In the genomic region with DNA sequence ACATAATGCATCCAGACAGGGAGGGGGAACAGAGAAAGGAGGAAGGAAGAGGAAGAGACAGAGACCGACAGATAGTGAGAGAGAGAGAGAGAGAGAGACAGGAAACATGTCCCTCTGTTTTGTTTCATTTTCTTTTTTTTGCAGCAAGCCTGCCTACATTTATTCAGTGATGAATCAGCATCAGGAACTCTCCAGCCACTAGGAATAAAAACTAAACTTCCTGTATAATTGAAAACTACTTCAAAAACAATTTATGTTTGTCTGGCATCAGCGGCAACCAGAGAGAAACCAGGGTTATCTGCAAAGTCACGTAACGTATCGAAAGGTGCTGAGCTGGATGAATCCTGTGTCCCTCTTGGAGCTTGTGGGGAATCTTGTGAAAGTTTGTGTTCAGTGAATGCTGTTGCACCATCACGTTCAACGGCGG, we compare ENCODE assay signal across 8 cellular contexts.
DNase-seq lines count a peak whose midpoint lies in the region; ATAC-seq and TF ChIP-seq lines count a peak whose summit lies in the region.

No MANE protein-coding gene starts in this region.

- H3K36me3 ChIP-seq in BLaER1 (no peaks in the 10 kb centered on the region), Panc1 (ENCODE audit: control insufficient read depth, insufficient read depth, low read length) (no peaks in the 10 kb centered on the region), esophagus squamous epithelium (no peaks in the 10 kb centered on the region), smooth muscle cell (ENCODE audit: low read depth) (no peaks in the 10 kb centered on the region)

- H3F3A ChIP-seq in smooth muscle cell (ENCODE audit: low read depth) = no peaks in the 10 kb centered on the region

- no peaks in the 10 kb centered on the region for H3K9me3 ChIP-seq in BLaER1
- no peaks in the 10 kb centered on the region for H3K9me3 ChIP-seq in Panc1 (ENCODE audit: control insufficient read depth, insufficient read depth, low read depth, low read length)
- no peaks in the 10 kb centered on the region for H3K9me3 ChIP-seq in esophagus squamous epithelium
- no peaks in the 10 kb centered on the region for H3K9me3 ChIP-seq in smooth muscle cell (replicated peaks; ENCODE audit: low read depth)

- H3K4me1 ChIP-seq in BLaER1 = peaks cover 8% of the 10 kb centered on the region
- no peaks in the 10 kb centered on the region; the same call in 1 of the 2 replicates for H3K4me1 ChIP-seq in Panc1 (ENCODE audit: control insufficient read depth, insufficient read depth, low read length)
- peaks cover 0 to 29% (median 10%) of the 10 kb centered on the region in 3 donors for H3K4me1 ChIP-seq in esophagus squamous epithelium
- H3K4me1 ChIP-seq in smooth muscle cell (ENCODE audit: low read depth) = no peaks in the 10 kb centered on the region

- H3K9ac ChIP-seq in BLaER1 (no peak overlapping the region), smooth muscle cell (ENCODE audit: low read depth) (peak overlapping the region; percentile 41)

- ATAC-seq in GM21528 (IDR thresholded peaks at IDR 0.05; ENCODE audit: low FRiP score, unreplicated experiment) (peak; percentile 77), Panc1 (no peak)

- CTCF ChIA-PET in Panc1 (lab: Charles Lee) = no interaction called here

- TF ChIP-seq POLR2A in esophagus squamous epithelium (IDR thresholded peaks at IDR 0.05) = no peak

- WGBS in esophagus squamous epithelium, 2 donors = 18 to 21% methylated on average over 8 of the region's 8 CpGs
- WGBS in smooth muscle cell (ENCODE audit: low lambda C conversion rate) = 60% methylated on average over 8 of the region's 8 CpGs

- peak overlapping the region; percentile 36 for H3K4me2 ChIP-seq in BLaER1
- H3K4me2 ChIP-seq in smooth muscle cell = peak overlapping the region; percentile 75

- no peaks in the 10 kb centered on the region for H3K79me2 ChIP-seq in smooth muscle cell (ENCODE audit: low read depth)

- H3K4me3 ChIP-seq in BLaER1 (no peak overlapping the region), Panc1 (ENCODE audit: low read depth in 2 of 2, low read length in 2 of 2) (peak overlapping the region; percentile 19 to 50; a peak in 3 of 4 replicates), esophagus squamous epithelium (peak overlapping the region; percentile 16 to 58 (median 36)), smooth muscle cell (peak overlapping the region; percentile 35)

- H3K27ac ChIP-seq in BLaER1 = no peak overlapping the region
- H3K27ac ChIP-seq in Panc1 (ENCODE audit: low read length) = no peak overlapping the region
- H3K27ac ChIP-seq in esophagus squamous epithelium = peak overlapping the region; percentile 7 to 53 (median 13)
- peak overlapping the region; percentile 40 for H3K27ac ChIP-seq in smooth muscle cell (ENCODE audit: low read depth)

- in situ Hi-C loops in Panc1 (cut with HindIII; ENCODE audit: low pct_unique_long_range_greater_than_20kb, low sequenced_read_pairs) = no loop called here

- H4K20me1 ChIP-seq in BLaER1 (no peaks in the 10 kb centered on the region), smooth muscle cell (ENCODE audit: low read depth) (no peaks in the 10 kb centered on the region)

- POLR2A ChIA-PET in Panc1 (lab: Charles Lee) = no interaction called here

- no peak for DNase-seq in Panc1 (ENCODE audit: low read depth, low spot score)
- DNase-seq in esophagus squamous epithelium (lab: John Stamatoyannopoulos, UW) = no peak
- no peak for DNase-seq in smooth muscle cell (lab: John Stamatoyannopoulos, UW; ENCODE audit: unreplicated experiment)
- no peak for DNase-seq in stimulated activated CD4-positive, alpha-beta T cell treated with anti-CD3 and anti-CD28 coated beads, Interleukin-2, amount 100 ng/mL, for 48 hours
- DNase-seq in DMS153 treated with DMSO at 0.1 percent for 48 hours (lab: John Stamatoyannopoulos, UW; ENCODE audit: unreplicated experiment) = no peak
- no peak for DNase-seq in activated CD4-positive, CD25-positive, alpha-beta regulatory T cell treated with anti-CD3 and anti-CD28 coated beads, Interleukin-2, amount 50 U/mL, for 72 hours

- intact Hi-C loops in Panc1 (cut with micrococcal nuclease; ENCODE audit: unreplicated experiment) (no loop called here), esophagus squamous epithelium (cut with DNase I) (no loop called here)

- no peak for TF ChIP-seq CTCF in Panc1 (IDR thresholded peaks at IDR 0.05)
- TF ChIP-seq CTCF in esophagus squamous epithelium (IDR thresholded peaks at IDR 0.05) = no peak
- no peak for TF ChIP-seq CTCF in smooth muscle cell (IDR thresholded peaks at IDR 0.05; ENCODE audit: borderline replicate concordance, insufficient read depth, poor library complexity, severe bottlenecking)

- BruUV-seq in Panc1 (replicated peaks; lab: Mats Ljungman, UMichigan) = no TSS peak

- peak overlapping the region; percentile 96 for H2AFZ ChIP-seq in smooth muscle cell (ENCODE audit: low read depth)

- no peaks in the 10 kb centered on the region for H3K27me3 ChIP-seq in BLaER1
- peaks cover 2% of the 10 kb centered on the region; the same call in 1 of the 2 replicates for H3K27me3 ChIP-seq in Panc1 (ENCODE audit: control insufficient read depth, insufficient read depth, low read length)
- no peaks in the 10 kb centered on the region for H3K27me3 ChIP-seq in esophagus squamous epithelium
- peaks cover 16% of the 10 kb centered on the region for H3K27me3 ChIP-seq in smooth muscle cell (ENCODE audit: low read depth)

Comparison
In these comparisons a context has a peak if more than half of its experiments do, and no peak if none do; other contexts are left out.
1. H3K27ac ChIP-seq: peak in esophagus squamous epithelium (4 of 4) and smooth muscle cell (single experiment); none in BLaER1 (single experiment) and Panc1 (single experiment).